8 cellular contexts compared by ENCODE assay signal in the genomic region with DNA sequence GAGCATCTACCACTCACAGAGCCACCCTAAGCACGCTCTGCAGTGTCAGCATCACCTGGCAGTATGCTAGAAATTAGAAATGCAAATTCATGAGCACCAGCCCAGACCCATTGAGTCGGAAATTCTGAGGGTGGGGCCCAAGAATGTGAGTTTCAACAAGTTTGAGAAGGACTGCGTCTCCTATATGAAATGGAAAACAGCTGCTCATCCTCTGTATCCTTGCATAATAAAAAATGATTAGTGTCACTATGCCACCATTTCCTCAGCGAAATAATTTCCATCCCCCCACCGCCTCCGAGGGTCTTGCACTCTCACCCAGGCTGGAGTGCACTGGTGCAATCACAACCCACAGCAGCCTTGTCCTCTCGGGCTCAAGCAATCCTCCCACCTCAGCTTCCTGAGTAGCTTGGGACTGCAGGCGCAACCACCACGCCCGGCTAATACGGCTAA. TPM values are rescaled to one million over a fixed set of nuclear protein-coding genes. Genes with fewer than 3 reads are reported as not detected.
DNase-seq lines count a peak whose midpoint lies in the region; ATAC-seq and TF ChIP-seq lines count a peak whose summit lies in the region.

No MANE protein-coding gene starts in this region.

- peak overlapping the region; percentile 84 for H3K4me2 ChIP-seq in OCI-LY7 (ENCODE audit: low read length)

- no TSS peak for BruUV-seq in OCI-LY7 (replicated peaks; lab: Mats Ljungman, UMichigan)

- no peaks in the 10 kb centered on the region for H3K9me2 ChIP-seq in OCI-LY7 (ENCODE audit: insufficient read depth, low read length)

- H3K79me2 ChIP-seq in OCI-LY7 (ENCODE audit: insufficient read depth, low read depth, low read length) = peaks cover 28% of the 10 kb centered on the region; the same call in 1 of the 2 replicates

- DNase-seq in stimulated activated CD4-positive, alpha-beta T cell treated with anti-CD3 and anti-CD28 coated beads, Interleukin-12 subunit alpha, Interleukin-12 subunit beta, amount 100 ng/mL, for 24 hours (ENCODE audit: low read depth in 2 of 2) = peak; percentile 12 to 33
- no peak for DNase-seq in stimulated activated CD4-positive, alpha-beta T cell treated with anti-CD3 and anti-CD28 coated beads, Interleukin-2, amount 100 ng/mL, for 48 hours
- DNase-seq in OCI-LY7 (ENCODE audit: low spot score) = peak; percentile 85
- no peak for DNase-seq in islet precursor cell
- no peak for DNase-seq in KBM-7

- H3K9me3 ChIP-seq in OCI-LY7 (ENCODE audit: low read length) (no peaks in the 10 kb centered on the region), skeletal muscle tissue (ENCODE audit: control insufficient read depth in 3 of 3, low read length in 3 of 3) (no peaks in the 10 kb centered on the region)

- TF ChIP-seq CTCF in OCI-LY7 (conservative IDR thresholded peaks at IDR 0.05; ENCODE audit: low read length) = no peak

- H3K27ac ChIP-seq in OCI-LY7 (ENCODE audit: low read depth, low read length, poor library complexity, severe bottlenecking) (peak overlapping the region; percentile 94), skeletal muscle tissue (ENCODE audit: low read depth, low read length) (peak overlapping the region; percentile 73)

- no peak for ATAC-seq in HG03095 (IDR thresholded peaks at IDR 0.05; ENCODE audit: unreplicated experiment)

- H3K27me3 ChIP-seq in skeletal muscle tissue (ENCODE audit: control insufficient read depth in 3 of 3, insufficient read depth in 3 of 3, low read length in 3 of 3) = peaks cover 9 to 19% (median 9%) of the 10 kb centered on the region in 3 donors

- H3K4me3 ChIP-seq in OCI-LY7 (ENCODE audit: low read depth, low read length, poor library complexity, severe bottlenecking) = peak overlapping the region; percentile 93
- peak overlapping the region in 1 of 3 donors; percentile 49 for H3K4me3 ChIP-seq in skeletal muscle tissue (ENCODE audit: low read length in 3 of 3)

- in situ Hi-C loops in KBM-7 (cut with MboI; ENCODE audit: low pct_unique_long_range_greater_than_20kb, low sequenced_read_pairs) = no loop called here

- H3K4me3 Mint-ChIP-seq in dendritic cell treated with granulocyte-macrophage colony-stimulating factor and Interleukin-4, amounts not matched to agents 40 ng/mL and 50 ng/mL, for 4 days = peak overlapping the region; percentile 91

- peaks cover 51% of the 10 kb centered on the region for H3K4me1 Mint-ChIP-seq in dendritic cell treated with granulocyte-macrophage colony-stimulating factor and Interleukin-4, amounts not matched to agents 40 ng/mL and 50 ng/mL, for 4 days (ENCODE audit: low read depth)

- intact Hi-C loops in OCI-LY7 (cut with micrococcal nuclease; ENCODE audit: unreplicated experiment) = loop anchor here (2.0 to 10.0 kb wide), 3 partner anchors 63 to 239 kb away; no protein-coding TSS in a partner anchor
- intact Hi-C loops in dendritic cell treated with granulocyte-macrophage colony-stimulating factor and Interleukin-4, amounts not matched to agents 40 ng/mL and 50 ng/mL, for 4 days (cut with micrococcal nuclease) = loop anchor here (10.0 kb wide), 3 partner anchors 107 to 887 kb away; a partner anchor contains a TSS

- no peaks in the 10 kb centered on the region for H3K9me3 Mint-ChIP-seq in dendritic cell treated with granulocyte-macrophage colony-stimulating factor and Interleukin-4, amounts not matched to agents 40 ng/mL and 50 ng/mL, for 4 days

- peak overlapping the region; percentile 92 for H3K27ac Mint-ChIP-seq in dendritic cell treated with granulocyte-macrophage colony-stimulating factor and Interleukin-4, amounts not matched to agents 40 ng/mL and 50 ng/mL, for 4 days

- H3K36me3 ChIP-seq in OCI-LY7 (ENCODE audit: insufficient read depth, low read length) = no peaks in the 10 kb centered on the region
- no peaks in the 10 kb centered on the region for H3K36me3 ChIP-seq in skeletal muscle tissue (ENCODE audit: control insufficient read depth in 3 of 3, insufficient read depth in 3 of 3, low read length in 3 of 3)

- H4K20me1 ChIP-seq in OCI-LY7 (ENCODE audit: insufficient read depth, low read length) = no peaks in the 10 kb centered on the region

- peak overlapping the region; percentile 80; the same call in 1 of the 2 replicates for H2AFZ ChIP-seq in OCI-LY7 (ENCODE audit: low read length)

- POLR2A ChIA-PET in OCI-LY7 (lab: Charles Lee) = interaction anchor here (0.5 to 2.9 kb wide), 6 partner anchors 20 to 258 kb away, joined by 3 to 16 read pairs (median 4); no protein-coding TSS in a partner anchor

- CTCF ChIA-PET in OCI-LY7 (lab: Charles Lee; ENCODE audit: unreplicated experiment) = interaction anchor here (0.6 to 1.2 kb wide), 2 partner anchors 22 to 50 kb away, joined by 3 to 6 read pairs; no protein-coding TSS in a partner anchor

- H3K9ac ChIP-seq in skeletal muscle tissue (ENCODE audit: low read depth in 1 of 3, low read length in 3 of 3) = no peak overlapping the region

- H3K36me3 Mint-ChIP-seq in dendritic cell treated with granulocyte-macrophage colony-stimulating factor and Interleukin-4, amounts not matched to agents 40 ng/mL and 50 ng/mL, for 4 days (ENCODE audit: low read depth) = peaks cover 18% of the 10 kb centered on the region

- no peaks in the 10 kb centered on the region for H3K27me3 Mint-ChIP-seq in dendritic cell treated with granulocyte-macrophage colony-stimulating factor and Interleukin-4, amounts not matched to agents 40 ng/mL and 50 ng/mL, for 4 days

- H3K4me1 ChIP-seq in OCI-LY7 (ENCODE audit: insufficient read depth, low read length, poor library complexity, severe bottlenecking) = peaks cover 49% of the 10 kb centered on the region
- peaks cover 0 to 6% (median 3%) of the 10 kb centered on the region in 3 donors for H3K4me1 ChIP-seq in skeletal muscle tissue (ENCODE audit: control insufficient read depth in 3 of 3, insufficient read depth in 3 of 3, low read length in 3 of 3)

RNA-seq across cellular contexts. Expression of a gene that starts 1.3 kb away (rescaled TPM):
- total RNA-seq in OCI-LY7 (2014; rRNA removed; shearing (Covaris generic)) = 30.0 and 49.9 TPM in 2 replicates
- total RNA-seq in OCI-LY7 (2022) (48.7 and 50.2 TPM in 2 replicates), skeletal muscle tissue (11.5 TPM)

Comparison
In these comparisons a context has a peak if more than half of its experiments do, and no peak if none do; other contexts are left out.
1. DNase-seq: peak in stimulated activated CD4-positive, alpha-beta T cell treated with anti-CD3 and anti-CD28 coated beads, Interleukin-12 subunit alpha, Interleukin-12 subunit beta, amount 100 ng/mL, for 24 hours (2 of 2) and OCI-LY7 (single experiment); none in stimulated activated CD4-positive, alpha-beta T cell treated with anti-CD3 and anti-CD28 coated beads, Interleukin-2, amount 100 ng/mL, for 48 hours (0 of 2), islet precursor cell (single experiment) and KBM-7 (single experiment).